Comparison of ENCODE assay signal across 19 cellular contexts in the genomic region with DNA sequence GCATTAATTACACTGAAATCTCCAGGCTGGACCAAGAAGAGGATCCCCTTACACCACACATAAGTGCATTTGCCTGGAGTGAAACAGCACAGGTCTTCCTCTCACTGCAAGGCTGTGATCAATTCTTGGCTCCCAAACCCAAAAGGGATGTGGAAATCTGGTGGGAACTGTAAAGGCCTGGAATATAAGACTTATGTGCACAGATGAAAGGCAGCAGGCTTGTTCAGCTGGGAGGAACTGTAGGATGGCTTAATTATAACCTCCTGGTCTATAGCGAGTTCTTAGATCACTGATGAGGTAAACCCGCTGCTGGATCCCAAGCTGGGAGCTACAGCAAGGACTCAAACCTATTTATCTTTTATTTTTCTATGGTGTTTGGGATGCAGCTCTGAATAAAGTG.
"Had no signal": no experiment of that assay in that cellular context is flagged by ENCODE, and none has a peak within 500 bp of the region (broad histone marks: within the 10 kb centered on the region; RNA-seq: fewer than 3 reads in every experiment).

No MANE protein-coding gene starts in this region.

- DNase-seq: cerebellar nuclear complex; cortex of kidney; effector memory CD8-positive, alpha-beta T cell; erythroblast; esophagus squamous epithelium; hypothalamus; left ventricle myocardium superior; lower lobe of right lung; natural killer cell; stimulated activated CD4-positive, alpha-beta T cell treated with anti-CD3 and anti-CD28 coated beads, Interleukin-4, amount 100 ng/mL, for 4 hours; stimulated activated naive CD8-positive, alpha-beta T cell treated with anti-CD3 and anti-CD28 coated beads, Interleukin-15, Interleukin-2, amounts not matched to agents 100 U/mL and 50 U/mL, for 24 hours; substantia nigra; testis; tibial artery had no signal

- H3K27me3 Mint-ChIP-seq: stimulated activated memory B cell treated with anti-CD40 and anti-IgM and Interleukin-4, amounts not matched to agents 10 μg/mL and 1 μg/mL and 100 μg/mL, for 72 hours had no signal

- H3K27ac Mint-ChIP-seq: effector memory CD8-positive, alpha-beta T cell; natural killer cell; stimulated activated memory B cell treated with anti-CD40 and anti-IgM and Interleukin-4, amounts not matched to agents 10 μg/mL and 1 μg/mL and 100 μg/mL, for 72 hours; type B pancreatic cell had no signal

- H3K9me3 Mint-ChIP-seq: stimulated activated memory B cell treated with anti-CD40 and anti-IgM and Interleukin-4, amounts not matched to agents 10 μg/mL and 1 μg/mL and 100 μg/mL, for 72 hours had no signal

- H3K27me3 ChIP-seq: esophagus squamous epithelium, right atrium auricular region, testis, tibial artery had no signal

- H3K4me1 ChIP-seq: lower lobe of right lung, prostate gland, right atrium auricular region, testis had no signal

- H3K4me3 Mint-ChIP-seq: effector memory CD8-positive, alpha-beta T cell; natural killer cell; neural crest cell; stimulated activated memory B cell treated with anti-CD40 and anti-IgM and Interleukin-4, amounts not matched to agents 10 μg/mL and 1 μg/mL and 100 μg/mL, for 72 hours; type B pancreatic cell had no signal

- H3K9me3 ChIP-seq: esophagus squamous epithelium, lower lobe of right lung, prostate gland, right atrium auricular region, testis, tibial artery had no signal

- H3K4me1 Mint-ChIP-seq: natural killer cell; neural crest cell; stimulated activated memory B cell treated with anti-CD40 and anti-IgM and Interleukin-4, amounts not matched to agents 10 μg/mL and 1 μg/mL and 100 μg/mL, for 72 hours had no signal

- H3K36me3 ChIP-seq: esophagus squamous epithelium, lower lobe of right lung, prostate gland, right atrium auricular region, tibial artery had no signal

- H3K27ac ChIP-seq: esophagus squamous epithelium, lower lobe of right lung, prostate gland, right atrium auricular region, testis, tibial artery had no signal

- H3K4me3 ChIP-seq: esophagus squamous epithelium, lower lobe of right lung, prostate gland, right atrium auricular region, testis, tibial artery had no signal

- H3K36me3 Mint-ChIP-seq: natural killer cell; stimulated activated memory B cell treated with anti-CD40 and anti-IgM and Interleukin-4, amounts not matched to agents 10 μg/mL and 1 μg/mL and 100 μg/mL, for 72 hours; type B pancreatic cell had no signal
